ENCODE assay signal across 23 cellular contexts in genomic region chr2:2569836-2570235, GRCh38.
"Had no signal": no experiment of that assay in that cellular context is flagged by ENCODE, and none has a peak within 500 bp of the region (broad histone marks: within the 10 kb centered on the region; RNA-seq: fewer than 3 reads in every experiment).

No MANE protein-coding gene starts in this region.

- H3K36me3 Mint-ChIP-seq: activated naive CD4-positive, alpha-beta T cell treated with anti-CD3 and anti-CD28 coated beads, Interleukin-2, amount 50 U/mL, for 24 hours; activated naive CD8-positive, alpha-beta T cell treated with anti-CD3 and anti-CD28 coated beads for 36 hours had no signal

- H3K27me3 Mint-ChIP-seq: activated CD4-positive, alpha-beta memory T cell treated with anti-CD3 and anti-CD28 coated beads, Interleukin-2, amount 10 ng/mL, durations not matched to agents 7 days and 5 days; activated CD4-positive, alpha-beta T cell treated with anti-CD3 and anti-CD28 coated beads, Interleukin-2, amount 10 ng/mL, durations not matched to agents 7 days and 5 days; activated naive CD4-positive, alpha-beta T cell treated with anti-CD3 and anti-CD28 coated beads, Interleukin-2, amount 50 U/mL, for 24 hours; activated naive CD8-positive, alpha-beta T cell treated with anti-CD3 and anti-CD28 coated beads for 36 hours; activated naive CD8-positive, alpha-beta T cell treated with anti-CD3 and anti-CD28 coated beads, Interleukin-2, amount 50 U/mL, for 24 hours; activated T-helper 17 cell treated with anti-CD3 and anti-CD28 coated beads, Interleukin-2, amount 50 U/mL, for 72 hours had no signal

- H3K4me1 ChIP-seq: adrenal gland, body of pancreas, esophagus squamous epithelium, gastroesophageal sphincter had no signal

- H3K4me3 Mint-ChIP-seq: activated CD4-positive, alpha-beta memory T cell treated with anti-CD3 and anti-CD28 coated beads, Interleukin-2, amount 10 ng/mL, durations not matched to agents 7 days and 5 days; activated CD4-positive, alpha-beta T cell treated with anti-CD3 and anti-CD28 coated beads, Interleukin-2, amount 10 ng/mL, durations not matched to agents 7 days and 5 days; activated naive CD4-positive, alpha-beta T cell treated with anti-CD3 and anti-CD28 coated beads for 36 hours; activated naive CD4-positive, alpha-beta T cell treated with anti-CD3 and anti-CD28 coated beads, Interleukin-2, amount 50 U/mL, for 24 hours; activated naive CD8-positive, alpha-beta T cell treated with anti-CD3 and anti-CD28 coated beads for 36 hours; activated naive CD8-positive, alpha-beta T cell treated with anti-CD3 and anti-CD28 coated beads, Interleukin-2, amount 50 U/mL, for 24 hours; activated T-cell treated with anti-CD3 and anti-CD28 coated beads, Interleukin-2, amount 50 U/mL, for 4 hours; activated T-helper 17 cell treated with anti-CD3 and anti-CD28 coated beads, Interleukin-2, amount 50 U/mL, for 72 hours had no signal

- H3K9me3 Mint-ChIP-seq: activated CD4-positive, alpha-beta memory T cell treated with anti-CD3 and anti-CD28 coated beads, Interleukin-2, amount 10 ng/mL, durations not matched to agents 7 days and 5 days; activated CD4-positive, alpha-beta T cell treated with anti-CD3 and anti-CD28 coated beads, Interleukin-2, amount 10 ng/mL, durations not matched to agents 7 days and 5 days; activated naive CD4-positive, alpha-beta T cell treated with anti-CD3 and anti-CD28 coated beads for 36 hours; activated naive CD4-positive, alpha-beta T cell treated with anti-CD3 and anti-CD28 coated beads, Interleukin-2, amount 50 U/mL, for 24 hours; activated naive CD8-positive, alpha-beta T cell treated with anti-CD3 and anti-CD28 coated beads for 36 hours; activated naive CD8-positive, alpha-beta T cell treated with anti-CD3 and anti-CD28 coated beads, Interleukin-2, amount 50 U/mL, for 24 hours; activated T-cell treated with anti-CD3 and anti-CD28 coated beads, Interleukin-2, amount 50 U/mL, for 4 hours; activated T-helper 17 cell treated with anti-CD3 and anti-CD28 coated beads, Interleukin-2, amount 50 U/mL, for 72 hours had no signal

- H3K4me3 ChIP-seq: adrenal gland, body of pancreas, esophagus squamous epithelium, gastroesophageal sphincter had no signal

- DNase-seq: activated CD4-positive, alpha-beta T cell treated with anti-CD3 and anti-CD28 coated beads for 1 hour; activated CD4-positive, alpha-beta T cell treated with anti-CD3 and anti-CD28 coated beads for 4 hours; activated CD4-positive, alpha-beta T cell treated with anti-CD3 and anti-CD28 coated beads, Interleukin-2, amount 10 ng/mL, durations not matched to agents 7 days and 5 days; activated CD4-positive, alpha-beta T cell treated with anti-CD3 and anti-CD28 coated beads, Interleukin-2, amount 50 U/mL, for 4 hours; activated CD4-positive, CD25-positive, alpha-beta regulatory T cell; activated effector memory CD4-positive, alpha-beta T cell treated with Interleukin-2 at 50 U/mL for 16 hours; activated naive CD4-positive, alpha-beta T cell treated with anti-CD3 and anti-CD28 coated beads for 36 hours; activated naive CD8-positive, alpha-beta T cell treated with anti-CD3 and anti-CD28 coated beads for 36 hours; activated naive CD8-positive, alpha-beta T cell treated with anti-CD3 and anti-CD28 coated beads, Interleukin-2, amount 50 U/mL, for 24 hours; activated T-cell treated with anti-CD3 and anti-CD28 coated beads, Interleukin-2, amount 50 U/mL, for 4 hours; amygdala; body of pancreas; caudate nucleus; effector CD8-positive, alpha-beta T cell; esophagus squamous epithelium; foreskin melanocyte; T-helper 2 cell had no signal

- H3K27me3 ChIP-seq: adrenal gland, body of pancreas, esophagus squamous epithelium, gastroesophageal sphincter had no signal

- H3K27ac Mint-ChIP-seq: activated CD4-positive, alpha-beta memory T cell treated with anti-CD3 and anti-CD28 coated beads, Interleukin-2, amount 10 ng/mL, durations not matched to agents 7 days and 5 days; activated CD4-positive, alpha-beta T cell treated with anti-CD3 and anti-CD28 coated beads, Interleukin-2, amount 10 ng/mL, durations not matched to agents 7 days and 5 days; activated naive CD4-positive, alpha-beta T cell treated with anti-CD3 and anti-CD28 coated beads for 36 hours; activated naive CD4-positive, alpha-beta T cell treated with anti-CD3 and anti-CD28 coated beads, Interleukin-2, amount 50 U/mL, for 24 hours; activated naive CD8-positive, alpha-beta T cell treated with anti-CD3 and anti-CD28 coated beads for 36 hours; activated naive CD8-positive, alpha-beta T cell treated with anti-CD3 and anti-CD28 coated beads, Interleukin-2, amount 50 U/mL, for 24 hours; activated T-helper 17 cell treated with anti-CD3 and anti-CD28 coated beads, Interleukin-2, amount 50 U/mL, for 72 hours had no signal

- H3K27ac ChIP-seq: adrenal gland, body of pancreas, epithelial cell of prostate, esophagus squamous epithelium, gastroesophageal sphincter had no signal

- H3K9me3 ChIP-seq: adrenal gland, body of pancreas, gastroesophageal sphincter had no signal

- H3K4me1 Mint-ChIP-seq: activated CD4-positive, alpha-beta memory T cell treated with anti-CD3 and anti-CD28 coated beads, Interleukin-2, amount 10 ng/mL, durations not matched to agents 7 days and 5 days; activated CD4-positive, alpha-beta T cell treated with anti-CD3 and anti-CD28 coated beads, Interleukin-2, amount 10 ng/mL, durations not matched to agents 7 days and 5 days; activated naive CD4-positive, alpha-beta T cell treated with anti-CD3 and anti-CD28 coated beads, Interleukin-2, amount 50 U/mL, for 24 hours; activated naive CD8-positive, alpha-beta T cell treated with anti-CD3 and anti-CD28 coated beads for 36 hours; activated naive CD8-positive, alpha-beta T cell treated with anti-CD3 and anti-CD28 coated beads, Interleukin-2, amount 50 U/mL, for 24 hours; activated T-helper 17 cell treated with anti-CD3 and anti-CD28 coated beads, Interleukin-2, amount 50 U/mL, for 72 hours had no signal

- H3K36me3 ChIP-seq: adrenal gland, esophagus squamous epithelium, gastroesophageal sphincter had no signal

- ATAC-seq: activated naive CD8-positive, alpha-beta T cell treated with anti-CD3 and anti-CD28 coated beads, Interleukin-2, amount 50 U/mL, for 24 hours; activated T-cell treated with anti-CD3 and anti-CD28 coated beads, Interleukin-2, amount 50 U/mL, for 4 hours; activated T-helper 17 cell treated with anti-CD3 and anti-CD28 coated beads, Interleukin-2, amount 50 U/mL, for 72 hours; body of pancreas; gastroesophageal sphincter had no signal
